ENCODE assay signal across 16 cellular contexts in the genomic region with DNA sequence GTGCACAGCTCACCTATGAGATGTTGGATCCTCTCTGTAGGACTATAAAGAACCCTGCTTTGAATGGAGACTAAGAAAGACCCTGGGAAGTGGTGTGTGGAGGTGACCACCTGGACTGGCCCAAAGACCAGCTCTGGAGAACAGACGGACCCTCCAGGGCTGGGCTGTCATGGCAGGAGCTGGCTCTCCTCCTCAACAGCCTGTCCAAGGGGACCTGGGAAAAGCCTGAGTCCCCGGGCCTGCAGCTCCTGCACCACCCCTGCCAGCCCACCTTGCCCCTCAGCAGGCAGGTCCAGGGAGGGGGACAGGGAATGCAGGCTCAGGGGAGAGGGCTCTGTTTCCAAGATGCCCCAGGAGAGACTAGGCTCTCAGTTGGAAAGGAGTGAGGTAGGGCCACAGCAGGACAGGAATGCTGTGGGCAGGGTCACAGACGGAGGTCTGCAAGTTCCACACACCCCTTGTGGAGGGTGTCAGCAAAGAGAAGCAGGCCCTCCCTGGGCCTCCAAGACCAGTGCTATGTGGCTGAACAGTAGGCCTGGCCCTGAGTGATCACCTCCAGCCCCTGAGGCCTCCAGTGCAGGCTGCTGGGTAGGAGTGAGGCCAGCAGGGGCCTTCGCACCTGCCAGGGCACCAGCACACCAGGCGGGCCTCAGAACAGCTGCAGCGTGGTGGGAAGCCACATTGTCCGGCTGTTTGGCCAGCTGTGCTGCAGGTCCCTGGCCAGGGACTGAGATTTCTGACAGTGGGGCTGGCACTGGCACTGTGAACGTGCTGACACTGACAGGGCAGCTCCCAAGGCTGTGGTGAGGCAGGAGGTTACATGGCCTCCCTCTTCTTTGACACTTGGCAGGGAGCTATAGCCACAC.
DNase-seq lines count a peak whose midpoint lies in the region; ATAC-seq and TF ChIP-seq lines count a peak whose summit lies in the region.
"Had no signal": no experiment of that assay in that cellular context is flagged by ENCODE, and none has a peak within 500 bp of the region (broad histone marks: within the 10 kb centered on the region; RNA-seq: fewer than 3 reads in every experiment).

No MANE protein-coding gene starts in this region.

- ATAC-seq in GM21786 (IDR thresholded peaks at IDR 0.05; ENCODE audit: unreplicated experiment) (no peak), GM18873 (IDR thresholded peaks at IDR 0.05; ENCODE audit: low FRiP score, unreplicated experiment) (no peak)
- ATAC-seq: stimulated activated naive CD8-positive, alpha-beta T cell treated with anti-CD3 and anti-CD28 coated beads, Interleukin-15, amount 100 ng/mL, for 72 hours had no signal

- H3K4me3 Mint-ChIP-seq in activated CD4-positive, alpha-beta memory T cell treated with anti-CD3 and anti-CD28 coated beads for 36 hours: no peak overlapping the region
- H3K4me3 Mint-ChIP-seq in activated CD4-positive, alpha-beta memory T cell treated with anti-CD3 and anti-CD28 coated beads, Interleukin-2, amount 10 ng/mL, durations not matched to agents 7 days and 5 days: no peak overlapping the region
- H3K4me3 Mint-ChIP-seq in CD14-positive monocyte (no peak overlapping the region), progenitor cell of endocrine pancreas (ENCODE audit: low read depth) (no peak overlapping the region)
- H3K4me3 Mint-ChIP-seq: HFFc6; stimulated activated naive CD8-positive, alpha-beta T cell treated with anti-CD3 and anti-CD28 coated beads, Interleukin-15, amount 100 ng/mL, for 72 hours had no signal

- DNase-seq in activated CD4-positive, alpha-beta memory T cell treated with anti-CD3 and anti-CD28 coated beads for 36 hours: peak; percentile 2
- no peak for DNase-seq in activated CD4-positive, alpha-beta memory T cell treated with anti-CD3 and anti-CD28 coated beads, Interleukin-2, amount 10 ng/mL, durations not matched to agents 7 days and 5 days
- peak; percentile 24 for DNase-seq in CD14-positive monocyte (ENCODE audit: low spot score)
- peak; percentile 42 for DNase-seq in ecto neural progenitor cell (ENCODE audit: low spot score)
- DNase-seq in progenitor cell of endocrine pancreas (ENCODE audit: low spot score, unreplicated experiment): peak; percentile 8
- DNase-seq in HT-29 (ENCODE audit: low spot score): no peak
- DNase-seq: activated CD4-positive, alpha-beta T cell treated with anti-CD3 and anti-CD28 coated beads for 1 hour; amniotic stem cell; HFFc6; KBM-7; NCI-H2171; OCI-M1; SHP77 treated with DMSO at 0.1 percent for 48 hours had no signal

- H3K27me3 Mint-ChIP-seq in activated CD4-positive, alpha-beta memory T cell treated with anti-CD3 and anti-CD28 coated beads for 36 hours: peaks cover 43% of the 10 kb centered on the region
- peaks cover 13% of the 10 kb centered on the region for H3K27me3 Mint-ChIP-seq in activated CD4-positive, alpha-beta memory T cell treated with anti-CD3 and anti-CD28 coated beads, Interleukin-2, amount 10 ng/mL, durations not matched to agents 7 days and 5 days
- H3K27me3 Mint-ChIP-seq in CD14-positive monocyte (ENCODE audit: low read depth in 3 of 3) (peaks cover 5 to 11% (median 10%) of the 10 kb centered on the region in 3 donors), progenitor cell of endocrine pancreas (peaks cover 34% of the 10 kb centered on the region)

- intact Hi-C loops in activated CD4-positive, alpha-beta memory T cell treated with anti-CD3 and anti-CD28 coated beads for 36 hours (cut with micrococcal nuclease): no loop called here
- intact Hi-C loops in CD14-positive monocyte (cut with micrococcal nuclease): no loop called here

- TF ChIP-seq CTCF in CD14-positive monocyte (IDR thresholded peaks at IDR 0.05) (no peak), progenitor cell of endocrine pancreas (IDR thresholded peaks at IDR 0.05; ENCODE audit: unreplicated experiment) (no peak)

- POLR2A ChIA-PET in activated CD4-positive, alpha-beta memory T cell treated with anti-CD3 and anti-CD28 coated beads for 36 hours (lab: Charles Lee): no interaction called here
- POLR2A ChIA-PET in activated CD4-positive, alpha-beta memory T cell treated with anti-CD3 and anti-CD28 coated beads, Interleukin-2, amount 10 ng/mL, durations not matched to agents 7 days and 5 days (lab: Charles Lee): no interaction called here

- peaks cover 8% of the 10 kb centered on the region for H3K36me3 Mint-ChIP-seq in activated CD4-positive, alpha-beta memory T cell treated with anti-CD3 and anti-CD28 coated beads for 36 hours
- H3K36me3 Mint-ChIP-seq in activated CD4-positive, alpha-beta memory T cell treated with anti-CD3 and anti-CD28 coated beads, Interleukin-2, amount 10 ng/mL, durations not matched to agents 7 days and 5 days (ENCODE audit: low read depth): no peaks in the 10 kb centered on the region
- no peaks in the 10 kb centered on the region for H3K36me3 Mint-ChIP-seq in CD14-positive monocyte
- no peaks in the 10 kb centered on the region for H3K36me3 Mint-ChIP-seq in progenitor cell of endocrine pancreas (ENCODE audit: insufficient read depth)

- no peak overlapping the region for H3K27ac Mint-ChIP-seq in activated CD4-positive, alpha-beta memory T cell treated with anti-CD3 and anti-CD28 coated beads for 36 hours
- no peak overlapping the region for H3K27ac Mint-ChIP-seq in activated CD4-positive, alpha-beta memory T cell treated with anti-CD3 and anti-CD28 coated beads, Interleukin-2, amount 10 ng/mL, durations not matched to agents 7 days and 5 days
- H3K27ac Mint-ChIP-seq in CD14-positive monocyte: no peak overlapping the region
- no peak overlapping the region for H3K27ac Mint-ChIP-seq in progenitor cell of endocrine pancreas
- H3K27ac Mint-ChIP-seq: HFFc6 had no signal

- peaks cover 14% of the 10 kb centered on the region for H3K9me3 Mint-ChIP-seq in activated CD4-positive, alpha-beta memory T cell treated with anti-CD3 and anti-CD28 coated beads for 36 hours
- H3K9me3 Mint-ChIP-seq in activated CD4-positive, alpha-beta memory T cell treated with anti-CD3 and anti-CD28 coated beads, Interleukin-2, amount 10 ng/mL, durations not matched to agents 7 days and 5 days: peaks cover 9% of the 10 kb centered on the region
- H3K9me3 Mint-ChIP-seq in CD14-positive monocyte (peaks cover 2 to 23% (median 19%) of the 10 kb centered on the region in 7 donors), progenitor cell of endocrine pancreas (ENCODE audit: low read depth) (peaks cover 8% of the 10 kb centered on the region)

- CTCF ChIA-PET in activated CD4-positive, alpha-beta memory T cell treated with anti-CD3 and anti-CD28 coated beads for 36 hours (lab: Charles Lee): no interaction called here
- CTCF ChIA-PET in activated CD4-positive, alpha-beta memory T cell treated with anti-CD3 and anti-CD28 coated beads, Interleukin-2, amount 10 ng/mL, durations not matched to agents 7 days and 5 days (lab: Charles Lee): no interaction called here

- no peaks in the 10 kb centered on the region for H3K4me1 Mint-ChIP-seq in activated CD4-positive, alpha-beta memory T cell treated with anti-CD3 and anti-CD28 coated beads for 36 hours (ENCODE audit: low read depth)
- no peaks in the 10 kb centered on the region for H3K4me1 Mint-ChIP-seq in activated CD4-positive, alpha-beta memory T cell treated with anti-CD3 and anti-CD28 coated beads, Interleukin-2, amount 10 ng/mL, durations not matched to agents 7 days and 5 days
- H3K4me1 Mint-ChIP-seq in CD14-positive monocyte (no peaks in the 10 kb centered on the region), progenitor cell of endocrine pancreas (ENCODE audit: low read depth) (no peaks in the 10 kb centered on the region)
- H3K4me1 Mint-ChIP-seq: stimulated activated naive CD8-positive, alpha-beta T cell treated with anti-CD3 and anti-CD28 coated beads, Interleukin-15, amount 100 ng/mL, for 72 hours had no signal

Comparison
In these comparisons a context has a peak if more than half of its experiments do, and no peak if none do; other contexts are left out.
1. DNase-seq: peak in activated CD4-positive, alpha-beta memory T cell treated with anti-CD3 and anti-CD28 coated beads for 36 hours (single experiment), CD14-positive monocyte (single experiment), ecto neural progenitor cell (single experiment) and progenitor cell of endocrine pancreas (single experiment); none in activated CD4-positive, alpha-beta memory T cell treated with anti-CD3 and anti-CD28 coated beads, Interleukin-2, amount 10 ng/mL, durations not matched to agents 7 days and 5 days (single experiment) and HT-29 (single experiment).